In genomic region chr3:151426337-151426648, GRCh38 we compare ENCODE assay signal across 11 cellular contexts. TPM values are rescaled to one million over a fixed set of nuclear protein-coding genes. Genes with fewer than 3 reads are reported as not detected.
DNase-seq lines count a peak whose midpoint lies in the region; ATAC-seq and TF ChIP-seq lines count a peak whose summit lies in the region.
"Had no signal": no experiment of that assay in that cellular context is flagged by ENCODE, and none has a peak within 500 bp of the region (broad histone marks: within the 10 kb centered on the region; RNA-seq: fewer than 3 reads in every experiment).

No MANE protein-coding gene starts in this region.

- CTCF ChIA-PET in A673 (lab: Charles Lee): interaction anchor here (0.6 to 1.0 kb wide), 4 partner anchors 13 to 499 kb away, joined by 3 to 8 read pairs (median 4); no protein-coding TSS in a partner anchor

- TF ChIP-seq POLR2A in esophagus muscularis mucosa (IDR thresholded peaks at IDR 0.05; ENCODE audit: low read depth): no peak

- no peak overlapping the region for H3K4me3 Mint-ChIP-seq in activated T-cell treated with anti-CD3 and anti-CD28 coated beads, Interleukin-2, amount 50 U/mL, for 24 hours
- no peak overlapping the region for H3K4me3 Mint-ChIP-seq in activated T-helper 2 cell treated with anti-CD3 and anti-CD28 coated beads, Interferon-gamma antibody, Interleukin-2, Interleukin-4, amounts not matched to agents 10 μg/mL and 5 μg/mL and 100 μg/mL, durations not matched to agents 14 hours and 24 hours and 36 hours (ENCODE audit: low read depth)
- H3K4me3 Mint-ChIP-seq: brain had no signal

- TF ChIP-seq EP300 in esophagus muscularis mucosa (IDR thresholded peaks at IDR 0.05): no peak

- H3K27me3 Mint-ChIP-seq in activated T-cell treated with anti-CD3 and anti-CD28 coated beads, Interleukin-2, amount 50 U/mL, for 24 hours: peaks cover 4% of the 10 kb centered on the region
- no peaks in the 10 kb centered on the region for H3K27me3 Mint-ChIP-seq in activated T-helper 2 cell treated with anti-CD3 and anti-CD28 coated beads, Interferon-gamma antibody, Interleukin-2, Interleukin-4, amounts not matched to agents 10 μg/mL and 5 μg/mL and 100 μg/mL, durations not matched to agents 14 hours and 24 hours and 36 hours (ENCODE audit: low read depth)
- H3K27me3 Mint-ChIP-seq: brain had no signal

- H3K4me3 ChIP-seq in A673 (ENCODE audit: low read depth, low read length, poor library complexity, severe bottlenecking) (no peak overlapping the region), SK-N-MC (peak overlapping the region; percentile 13; the same call in 1 of the 2 replicates), esophagus muscularis mucosa (no peak overlapping the region)

- no peak for DNase-seq in A673 (ENCODE audit: low spot score)
- DNase-seq in SK-N-MC (ENCODE audit: low read depth, low spot score): no peak
- no peak for DNase-seq in activated T-cell treated with anti-CD3 and anti-CD28 coated beads, Interleukin-2, amount 50 U/mL, for 1 hour
- no peak for DNase-seq in esophagus muscularis mucosa (ENCODE audit: extremely low spot score)
- no peak for DNase-seq in activated T-cell treated with anti-CD3 and anti-CD28 coated beads, Interleukin-2, amount 50 U/mL, for 24 hours
- no peak for DNase-seq in activated T-helper 2 cell treated with anti-CD3 and anti-CD28 coated beads, Interferon-gamma antibody, Interleukin-2, Interleukin-4, amounts not matched to agents 10 μg/mL and 5 μg/mL and 100 μg/mL, durations not matched to agents 14 hours and 24 hours and 36 hours (ENCODE audit: low spot score)
- DNase-seq: stimulated activated CD4-positive, alpha-beta T cell treated with anti-CD3 and anti-CD28 coated beads, Interleukin-12 subunit alpha, Interleukin-12 subunit beta, amount 100 ng/mL, for 4 hours had no signal

- H3K4me1 Mint-ChIP-seq in activated T-cell treated with anti-CD3 and anti-CD28 coated beads, Interleukin-2, amount 50 U/mL, for 24 hours (ENCODE audit: low read depth): no peaks in the 10 kb centered on the region
- H3K4me1 Mint-ChIP-seq in activated T-helper 2 cell treated with anti-CD3 and anti-CD28 coated beads, Interferon-gamma antibody, Interleukin-2, Interleukin-4, amounts not matched to agents 10 μg/mL and 5 μg/mL and 100 μg/mL, durations not matched to agents 14 hours and 24 hours and 36 hours (ENCODE audit: low read depth): peaks cover 6% of the 10 kb centered on the region

- intact Hi-C loops in A673 (cut with micrococcal nuclease; ENCODE audit: unreplicated experiment): loop anchor here (1.0 to 10.0 kb wide), 3 partner anchors 201 to 491 kb away; no protein-coding TSS in a partner anchor
- intact Hi-C loops in esophagus muscularis mucosa (cut with DNase I): no loop called here
- intact Hi-C loops in activated T-helper 2 cell treated with anti-CD3 and anti-CD28 coated beads, Interferon-gamma antibody, Interleukin-2, Interleukin-4, amounts not matched to agents 10 μg/mL and 5 μg/mL and 100 μg/mL, durations not matched to agents 14 hours and 24 hours and 36 hours (cut with micrococcal nuclease): loop anchor here (10.0 kb wide), 1 partner anchor 131 kb away; no protein-coding TSS in a partner anchor

- no peak overlapping the region for H3K27ac Mint-ChIP-seq in activated T-cell treated with anti-CD3 and anti-CD28 coated beads, Interleukin-2, amount 50 U/mL, for 24 hours
- H3K27ac Mint-ChIP-seq in activated T-helper 2 cell treated with anti-CD3 and anti-CD28 coated beads, Interferon-gamma antibody, Interleukin-2, Interleukin-4, amounts not matched to agents 10 μg/mL and 5 μg/mL and 100 μg/mL, durations not matched to agents 14 hours and 24 hours and 36 hours: no peak overlapping the region
- H3K27ac Mint-ChIP-seq: brain had no signal

- H3K4me1 ChIP-seq in A673 (ENCODE audit: insufficient read depth, low read length, poor library complexity, severe bottlenecking): peaks cover 20% of the 10 kb centered on the region
- no peaks in the 10 kb centered on the region for H3K4me1 ChIP-seq in esophagus muscularis mucosa

- no peaks in the 10 kb centered on the region for H3K36me3 ChIP-seq in A673 (ENCODE audit: insufficient read depth, low read length, poor library complexity, severe bottlenecking)
- no peaks in the 10 kb centered on the region for H3K36me3 ChIP-seq in SK-N-MC (ENCODE audit: insufficient read depth, low read length)
- H3K36me3 ChIP-seq in esophagus muscularis mucosa: no peaks in the 10 kb centered on the region

- no peaks in the 10 kb centered on the region for H3K36me3 Mint-ChIP-seq in activated T-cell treated with anti-CD3 and anti-CD28 coated beads, Interleukin-2, amount 50 U/mL, for 24 hours (ENCODE audit: low read depth)
- H3K36me3 Mint-ChIP-seq in activated T-helper 2 cell treated with anti-CD3 and anti-CD28 coated beads, Interferon-gamma antibody, Interleukin-2, Interleukin-4, amounts not matched to agents 10 μg/mL and 5 μg/mL and 100 μg/mL, durations not matched to agents 14 hours and 24 hours and 36 hours (ENCODE audit: low read depth): no peaks in the 10 kb centered on the region

- H3K9me3 ChIP-seq in A673 (ENCODE audit: low read depth, low read length, poor library complexity, severe bottlenecking) (no peaks in the 10 kb centered on the region), SK-N-MC (ENCODE audit: low read depth, low read length) (no peaks in the 10 kb centered on the region), esophagus muscularis mucosa (no peaks in the 10 kb centered on the region)

- POLR2A ChIA-PET in A673 (lab: Charles Lee; ENCODE audit: low non-redundant PET): no interaction called here

- H3K27ac ChIP-seq in A673 (ENCODE audit: low read depth, low read length, poor library complexity, severe bottlenecking) (peak overlapping the region; percentile 35), SK-N-MC (peak overlapping the region; percentile 51), esophagus muscularis mucosa (replicated peaks in 1 of 4) (no peak overlapping the region)

- peak overlapping the region; percentile 3 for H3K9ac ChIP-seq in SK-N-MC (ENCODE audit: insufficient read length)

- TF ChIP-seq CTCF in A673 (conservative IDR thresholded peaks at IDR 0.05; ENCODE audit: low read depth, low read length) (peak; percentile 47; the same call in 1 of the 2 replicates), esophagus muscularis mucosa (IDR thresholded peaks at IDR 0.05) (no peak)

- H3K27me3 ChIP-seq in A673 (replicated peaks; ENCODE audit: insufficient read depth, low read depth, low read length, poor library complexity) (no peaks in the 10 kb centered on the region), esophagus muscularis mucosa (no peaks in the 10 kb centered on the region)

- H3K9me3 Mint-ChIP-seq in activated T-cell treated with anti-CD3 and anti-CD28 coated beads, Interleukin-2, amount 50 U/mL, for 24 hours: no peaks in the 10 kb centered on the region
- no peaks in the 10 kb centered on the region for H3K9me3 Mint-ChIP-seq in activated T-helper 2 cell treated with anti-CD3 and anti-CD28 coated beads, Interferon-gamma antibody, Interleukin-2, Interleukin-4, amounts not matched to agents 10 μg/mL and 5 μg/mL and 100 μg/mL, durations not matched to agents 14 hours and 24 hours and 36 hours

- ATAC-seq in GM18907 (IDR thresholded peaks at IDR 0.05; ENCODE audit: unreplicated experiment) (peak; percentile 85), HG03025 (IDR thresholded peaks at IDR 0.05; ENCODE audit: low FRiP score, unreplicated experiment) (peak; percentile 76)

- no TSS peak for BruUV-seq in A673 (replicated peaks; lab: Mats Ljungman, UMichigan)

RNA-seq across cellular contexts. Expression of gene IGSF10, which starts 34.6 kb away (rescaled TPM):
- total RNA-seq in A673 (2021) (10.5 and 13.6 TPM in 2 replicates), esophagus muscularis mucosa (1 to 10 TPM in 3 of 4 donors, under 1 TPM in 1; 0.83 to 4.0 (median 2.8) TPM)
- total RNA-seq in activated T-helper 2 cell treated with anti-CD3 and anti-CD28 coated beads, Interferon-gamma antibody, Interleukin-2, Interleukin-4, amounts not matched to agents 10 μg/mL and 5 μg/mL and 100 μg/mL, durations not matched to agents 14 hours and 24 hours and 36 hours: not detected in 2 replicates
- total RNA-seq: T-helper 2 cell treated with Interferon-gamma antibody and Interleukin-4, amounts not matched to agents 100 ng/mL and 5 ng/mL, for 36 hours had no signal

RNA-seq across cellular contexts. Expression of gene P2RY12, which starts 41.7 kb away (rescaled TPM):
- total RNA-seq in A673 (2021) (not detected in 2 replicates), esophagus muscularis mucosa (1 to 10 TPM; 1.5 to 4.6 (median 2.8) TPM)
- total RNA-seq in activated T-helper 2 cell treated with anti-CD3 and anti-CD28 coated beads, Interferon-gamma antibody, Interleukin-2, Interleukin-4, amounts not matched to agents 10 μg/mL and 5 μg/mL and 100 μg/mL, durations not matched to agents 14 hours and 24 hours and 36 hours: not detected in 2 replicates
- total RNA-seq: T-helper 2 cell treated with Interferon-gamma antibody and Interleukin-4, amounts not matched to agents 100 ng/mL and 5 ng/mL, for 36 hours had no signal

Comparison
In these comparisons a context has a peak if more than half of its experiments do, and no peak if none do; other contexts are left out.
1. H3K27ac ChIP-seq: peak in A673 (single experiment) and SK-N-MC (single experiment); none in esophagus muscularis mucosa (0 of 4).